In the genomic region with DNA sequence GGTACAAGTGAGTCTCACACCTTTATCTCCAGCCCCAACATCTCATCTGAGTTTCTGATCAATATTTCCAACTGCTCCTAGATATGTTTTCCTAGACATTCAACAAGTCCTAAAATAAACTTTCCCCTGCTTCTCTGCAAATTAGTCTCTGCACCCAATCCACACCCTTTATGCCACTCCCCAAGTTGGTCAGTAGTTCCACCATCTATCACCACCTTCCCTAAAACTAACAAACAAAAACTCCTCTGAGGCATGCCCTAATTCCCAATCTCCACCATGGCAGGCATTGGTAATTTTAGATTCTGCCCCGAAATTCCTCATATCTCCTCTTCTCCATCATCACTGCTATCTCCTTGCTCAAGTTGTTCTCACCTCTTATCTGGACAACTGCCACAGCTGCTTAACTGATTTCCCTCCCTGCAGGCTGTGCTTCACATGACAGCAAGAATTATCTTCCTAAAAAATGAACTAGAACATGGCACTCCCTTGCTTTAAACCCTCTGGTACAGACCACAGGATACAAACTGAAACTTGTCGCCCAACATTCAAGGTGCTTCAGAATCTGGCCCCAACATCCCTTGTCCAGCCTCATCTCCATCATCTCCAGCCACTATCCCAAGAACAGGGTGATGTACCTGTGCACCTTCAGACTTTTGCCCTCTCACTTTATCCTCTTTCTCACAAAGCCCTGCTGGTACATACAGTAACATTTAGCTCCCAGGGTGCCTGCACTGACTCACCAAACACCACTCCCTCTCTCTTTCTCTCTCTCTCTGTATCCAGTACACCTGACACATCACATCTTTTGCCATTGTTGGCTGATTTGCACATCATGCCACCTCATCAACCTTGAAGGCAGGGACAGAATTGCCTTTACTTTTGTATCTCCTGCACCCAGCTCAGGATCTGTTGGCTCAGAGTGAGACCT, we compare ENCODE assay signal across 20 cellular contexts. TPM values are rescaled to one million over a fixed set of nuclear protein-coding genes. Genes with fewer than 3 reads are reported as not detected.
DNase-seq lines count a peak whose midpoint lies in the region; ATAC-seq and TF ChIP-seq lines count a peak whose summit lies in the region.
"Had no signal": no experiment of that assay in that cellular context is flagged by ENCODE, and none has a peak within 500 bp of the region (broad histone marks: within the 10 kb centered on the region; RNA-seq: fewer than 3 reads in every experiment).

No MANE protein-coding gene starts in this region.

- no TSS peak for BruUV-seq in PC-3 (replicated peaks; lab: Mats Ljungman, UMichigan)

- H3K4me3 ChIP-seq in PC-3 (ENCODE audit: low read length) (no peak overlapping the region), mesenchymal stem cell (ENCODE audit: insufficient read depth in 1 of 2, low read depth in 1 of 2, low read length in 2 of 2) (no peak overlapping the region)
- H3K4me3 ChIP-seq: skin epidermis, transverse colon had no signal

- peak overlapping the region in 1 of 2 experiments; percentile 86 for H3K14ac ChIP-seq in mesenchymal stem cell (ENCODE audit: low read length in 2 of 2)

- peak overlapping the region; percentile 43 for H4K91ac ChIP-seq in mesenchymal stem cell (ENCODE audit: low read length)

- H4K8ac ChIP-seq in mesenchymal stem cell (ENCODE audit: low read length): no peak overlapping the region

- H3K27ac ChIP-seq in PC-3 (ENCODE audit: low read length) (no peak overlapping the region), mesenchymal stem cell (ENCODE audit: low read length, poor library complexity, severe bottlenecking) (no peak overlapping the region)
- H3K27ac ChIP-seq: transverse colon had no signal

- H3K9me3 ChIP-seq in PC-3 (ENCODE audit: low read length) (no peaks in the 10 kb centered on the region), mesenchymal stem cell (ENCODE audit: control insufficient read depth, low read length) (no peaks in the 10 kb centered on the region)
- H3K9me3 ChIP-seq: SK-N-SH, transverse colon had no signal

- no peak overlapping the region for H2BK15ac ChIP-seq in mesenchymal stem cell (ENCODE audit: low read depth, poor library complexity, severe bottlenecking)

- 60% methylated on average over 2 of the region's 2 CpGs for WGBS in mesenchymal stem cell

- ATAC-seq in PC-3 (peak; percentile 72), HG03342 (IDR thresholded peaks at IDR 0.05; ENCODE audit: unreplicated experiment) (no peak), HG03108 (IDR thresholded peaks at IDR 0.05; ENCODE audit: unreplicated experiment) (no peak), GM19023 (IDR thresholded peaks at IDR 0.05; ENCODE audit: unreplicated experiment) (no peak), HG03045 (IDR thresholded peaks at IDR 0.05; ENCODE audit: unreplicated experiment) (no peak)
- ATAC-seq: activated naive CD4-positive, alpha-beta T cell treated with anti-CD3 and anti-CD28 coated beads, Interleukin-2, amount 50 U/mL, for 72 hours; naive thymus-derived CD8-positive, alpha-beta T cell had no signal

- peak; percentile 44 for DNase-seq in HT1080 (ENCODE audit: low read depth)
- DNase-seq in PC-3: peak; percentile 15
- DNase-seq in cerebellar cortex (ENCODE audit: low spot score): peak; percentile 39
- no peak for DNase-seq in mesenchymal stem cell
- DNase-seq: activated B cell treated with CpG ODN at 0.5 μM for 24 hours; activated CD4-positive, alpha-beta T cell treated with anti-CD3 and anti-CD28 coated beads, Interleukin-2, amount 50 U/mL, for 48 hours; activated CD8-positive, alpha-beta memory T cell treated with anti-CD3 and anti-CD28 coated beads, Interleukin-2, amount 50 U/mL, for 4 hours; aorta; central memory CD4-positive, alpha-beta T cell; naive thymus-derived CD8-positive, alpha-beta T cell; NCI-H1417; NCI-H510A; SK-N-SH; transverse colon had no signal

- no peak overlapping the region for H2BK5ac ChIP-seq in mesenchymal stem cell (ENCODE audit: low read depth, low read length, poor library complexity, severe bottlenecking)

- peaks cover 17% of the 10 kb centered on the region for H3K79me1 ChIP-seq in mesenchymal stem cell (replicated peaks; ENCODE audit: low read length, poor library complexity, severe bottlenecking)

- no peaks in the 10 kb centered on the region for H3K79me2 ChIP-seq in PC-3 (ENCODE audit: low read length)

- H3K27me3 ChIP-seq in PC-3 (ENCODE audit: low read length) (no peaks in the 10 kb centered on the region), mesenchymal stem cell (ENCODE audit: control insufficient read depth in 1 of 2, insufficient read depth in 1 of 2, low read length in 2 of 2) (no peaks in the 10 kb centered on the region)
- H3K27me3 ChIP-seq: transverse colon had no signal

- H3K9me2 ChIP-seq in PC-3 (replicated peaks; ENCODE audit: low read length): no peaks in the 10 kb centered on the region
- H3K9me2 ChIP-seq: SK-N-SH had no signal

- POLR2A ChIA-PET in PC-3 (lab: Charles Lee; ENCODE audit: unreplicated experiment): interaction anchor here (0.6 kb wide), 1 partner anchor 12 kb away, joined by 3 read pairs; no protein-coding TSS in a partner anchor

- H3K4ac ChIP-seq in mesenchymal stem cell (ENCODE audit: low read depth in 1 of 2, low read length in 2 of 2): peak overlapping the region in 1 of 2 experiments; percentile 30

- no peaks in the 10 kb centered on the region for H3K4me1 ChIP-seq in PC-3 (ENCODE audit: insufficient read depth, low read length)
- no peaks in the 10 kb centered on the region for H3K4me1 ChIP-seq in mesenchymal stem cell (ENCODE audit: control insufficient read depth, insufficient read depth, low read depth, low read length)

- H3F3A ChIP-seq in PC-3 (ENCODE audit: low read length, unreplicated experiment): no peaks in the 10 kb centered on the region

- no peak overlapping the region for H2BK12ac ChIP-seq in mesenchymal stem cell (ENCODE audit: low read length in 2 of 2)

- intact Hi-C loops in PC-3 (cut with micrococcal nuclease): no loop called here

- TF ChIP-seq CTCF in PC-3 (conservative IDR thresholded peaks at IDR 0.05; ENCODE audit: low read depth, low read length): no peak

- H2BK120ac ChIP-seq in mesenchymal stem cell (ENCODE audit: low read depth, low read length): no peak overlapping the region

- CTCF ChIA-PET in PC-3 (lab: Charles Lee): no interaction called here

- no peaks in the 10 kb centered on the region; the same call in 1 of the 2 replicates for H3K36me3 ChIP-seq in PC-3 (ENCODE audit: low read depth, low read length)
- H3K36me3 ChIP-seq in mesenchymal stem cell (ENCODE audit: control insufficient read depth in 1 of 2, insufficient read depth in 2 of 2, low read depth in 1 of 2, low read length in 2 of 2): peaks cover 0 to 15% of the 10 kb centered on the region in 2 experiments
- H3K36me3 ChIP-seq: transverse colon had no signal

- H4K20me1 ChIP-seq in PC-3 (ENCODE audit: low read length): no peaks in the 10 kb centered on the region

- H3K23ac ChIP-seq in mesenchymal stem cell (ENCODE audit: low read length in 2 of 2): no peak overlapping the region

- H3K9ac ChIP-seq in PC-3 (ENCODE audit: low read length): no peak overlapping the region
- H3K9ac ChIP-seq in mesenchymal stem cell (ENCODE audit: low read length): no peak overlapping the region
- H3K9ac ChIP-seq: SK-N-SH had no signal

- no peak overlapping the region for H2AK5ac ChIP-seq in mesenchymal stem cell (ENCODE audit: low read length, severe bottlenecking)

- H3K18ac ChIP-seq in mesenchymal stem cell (ENCODE audit: low read depth in 1 of 2, low read length in 2 of 2): no peak overlapping the region

- H2AFZ ChIP-seq in PC-3 (ENCODE audit: low read length): no peak overlapping the region
- no peak overlapping the region for H2AFZ ChIP-seq in mesenchymal stem cell (ENCODE audit: low read depth, low read length)

- H3K4me2 ChIP-seq in PC-3 (ENCODE audit: low read length) (no peak overlapping the region), mesenchymal stem cell (ENCODE audit: low read length, poor library complexity, severe bottlenecking) (no peak overlapping the region)
- H3K4me2 ChIP-seq: SK-N-SH had no signal

RNA-seq across cellular contexts. Expression of a gene that starts 55.5 kb away (rescaled TPM):
- 13.5 and 22.0 TPM in 2 replicates for total RNA-seq in HT1080 (2014; rRNA removed; shearing (Covaris generic))
- 15.6 and 16.2 TPM in 2 replicates for polyA plus RNA-seq in HT1080 (2015; cell fraction: cytosol; rRNA removed)
- polyA plus RNA-seq in HT1080 (2015; cell fraction: nucleus; rRNA removed): 15.8 and 24.3 TPM in 2 replicates
- 14.0 and 16.2 TPM in 2 replicates for total RNA-seq in PC-3 (2014; rRNA removed)
- polyA plus RNA-seq in mesenchymal stem cell (2013, experiment 1 of 2): 26.5 TPM
- polyA plus RNA-seq in mesenchymal stem cell (2013, experiment 2 of 2): 23.3 TPM
